Comparison of ENCODE assay signal across 9 cellular contexts in genomic region chr5:173614591-173614990, GRCh38. TPM values are rescaled to one million over a fixed set of nuclear protein-coding genes. Genes with fewer than 3 reads are reported as not detected.
DNase-seq lines count a peak whose midpoint lies in the region; ATAC-seq, FAIRE-seq and TF ChIP-seq lines count a peak whose summit lies in the region.
"Had no signal": no experiment of that assay in that cellular context is flagged by ENCODE, and none has a peak within 500 bp of the region (broad histone marks: within the 10 kb centered on the region; RNA-seq: fewer than 3 reads in every experiment).

No MANE protein-coding gene starts in this region.

- no peaks in the 10 kb centered on the region for H3K9me3 Mint-ChIP-seq in activated T-helper 17 cell treated with anti-CD3 and anti-CD28 coated beads, Interleukin-2, amount 50 U/mL, for 72 hours

- no peak overlapping the region for H3K9ac ChIP-seq in keratinocyte (ENCODE audit: control insufficient read depth, extremely low read depth, insufficient read depth, low read length)

- peaks cover 10% of the 10 kb centered on the region for H4K20me1 ChIP-seq in keratinocyte (ENCODE audit: control insufficient read depth, extremely low read depth, insufficient read depth, low read length)

- 74 to 86% methylated on average over 7 of the region's 7 CpGs for WGBS in heart right ventricle, 2 donors

- peaks cover 6% of the 10 kb centered on the region for H3K9me1 ChIP-seq in keratinocyte (ENCODE audit: control insufficient read depth, extremely low read depth, insufficient read depth, low read length)

- intact Hi-C loops in heart right ventricle (cut with DNase I), result loop anchor here in 3 of 10 donors (10.0 kb wide), 2 partner anchors 270 to 700 kb away; partner anchors contain the start of gene CPEB4 (in 1 of the 3)
- intact Hi-C loops in left ventricle myocardium superior (cut with micrococcal nuclease), result loop anchor here (10.0 kb wide), 1 partner anchor 700 kb away; no protein-coding TSS in a partner anchor

- peaks cover 0 to 59% (median 49%) of the 10 kb centered on the region in 9 donors for H3K4me1 ChIP-seq in heart right ventricle
- peaks cover 19% of the 10 kb centered on the region for H3K4me1 ChIP-seq in keratinocyte (ENCODE audit: control insufficient read depth, extremely low read depth, insufficient read depth, low read length)
- peaks cover 9 to 31% of the 10 kb centered on the region in 2 donors for H3K4me1 ChIP-seq in thoracic aorta (ENCODE audit: control insufficient read depth in 1 of 2, low read depth in 2 of 2)

- H3K27me3 ChIP-seq in heart right ventricle, result no peaks in the 10 kb centered on the region
- H3K27me3 ChIP-seq in keratinocyte (ENCODE audit: control insufficient read depth, extremely low read depth, insufficient read depth, low read length), result no peaks in the 10 kb centered on the region
- no peaks in the 10 kb centered on the region for H3K27me3 ChIP-seq in thoracic aorta (replicated peaks; ENCODE audit: insufficient read depth)

- dilution Hi-C loops in keratinocyte (cut with MboI; ENCODE audit: extremely low pct_ligation_motif_present, low sequenced_read_pairs), result no loop called here

- FAIRE-seq in keratinocyte (lab: Jason Lieb, UNC), result no peak

- peaks cover 58% of the 10 kb centered on the region for H3K36me3 Mint-ChIP-seq in activated T-helper 17 cell treated with anti-CD3 and anti-CD28 coated beads, Interleukin-2, amount 50 U/mL, for 72 hours (ENCODE audit: low read depth)

- H3K79me2 ChIP-seq in keratinocyte (ENCODE audit: control insufficient read depth, insufficient read depth, low read length), result peaks cover 65% of the 10 kb centered on the region

- H3K9me3 ChIP-seq in heart right ventricle (no peaks in the 10 kb centered on the region), keratinocyte (ENCODE audit: control insufficient read depth, low read depth, low read length) (no peaks in the 10 kb centered on the region), thoracic aorta (no peaks in the 10 kb centered on the region)

- H3K27ac ChIP-seq in heart right ventricle (no peak overlapping the region), keratinocyte (ENCODE audit: control insufficient read depth, insufficient read depth, low read length) (no peak overlapping the region), thoracic aorta (no peak overlapping the region)

- H3K36me3 ChIP-seq in heart right ventricle, result peaks cover 0 to 44% (median 12%) of the 10 kb centered on the region in 9 donors
- H3K36me3 ChIP-seq in keratinocyte (ENCODE audit: control insufficient read depth in 2 of 2, extremely low read depth in 1 of 2, insufficient read depth in 2 of 2, low read length in 2 of 2), result peaks cover 6 to 38% of the 10 kb centered on the region in 2 experiments
- H3K36me3 ChIP-seq in thoracic aorta, result peaks cover 3% of the 10 kb centered on the region

- H3K4me2 ChIP-seq in keratinocyte (ENCODE audit: control insufficient read depth, extremely low read depth, insufficient read depth, low read depth, low read length), result peak overlapping the region; percentile 87

- H3K27ac Mint-ChIP-seq in activated T-helper 17 cell treated with anti-CD3 and anti-CD28 coated beads, Interleukin-2, amount 50 U/mL, for 72 hours, result no peak overlapping the region

- H3K4me3 ChIP-seq in heart right ventricle (peak overlapping the region in 7 of 10 donors; percentile 62 to 99 (median 96)), keratinocyte (ENCODE audit: control insufficient read depth in 2 of 3, extremely low read depth in 1 of 3, insufficient read depth in 2 of 3, low read depth in 1 of 3, low read length in 3 of 3) (peak overlapping the region in 2 of 3 experiments; percentile 53 to 64), thoracic aorta (peak overlapping the region; percentile 96)

- TF ChIP-seq CTCF in heart right ventricle (IDR thresholded peaks at IDR 0.05), result no peak
- TF ChIP-seq CTCF in keratinocyte (optimal IDR thresholded peaks at IDR 0.05 in 1 of 3, IDR thresholded peaks at IDR 0.05 in 1 of 3, conservative IDR thresholded peaks at IDR 0.05 in 1 of 3; ENCODE audit: extremely low read depth in 1 of 3, insufficient read depth in 2 of 3, low read length in 3 of 3), result no peak
- no peak for TF ChIP-seq CTCF in thoracic aorta (IDR thresholded peaks at IDR 0.05)

- no peak for TF ChIP-seq POLR2A in GM18505 (IDR thresholded peaks at IDR 0.05; ENCODE audit: borderline replicate concordance, extremely low read depth, insufficient read depth, insufficient read length)

- H2AFZ ChIP-seq in keratinocyte (ENCODE audit: control insufficient read depth, low read length), result no peak overlapping the region

- H3K4me3 Mint-ChIP-seq in activated T-helper 17 cell treated with anti-CD3 and anti-CD28 coated beads, Interleukin-2, amount 50 U/mL, for 72 hours, result peak overlapping the region; percentile 88

- H3K27me3 Mint-ChIP-seq in activated T-helper 17 cell treated with anti-CD3 and anti-CD28 coated beads, Interleukin-2, amount 50 U/mL, for 72 hours, result no peaks in the 10 kb centered on the region

- no peak for ATAC-seq in heart right ventricle
- ATAC-seq in left ventricle myocardium superior, result no peak
- ATAC-seq in activated T-helper 17 cell treated with anti-CD3 and anti-CD28 coated beads, Interleukin-2, amount 50 U/mL, for 72 hours (replicated peaks), result no peak
- no peak for ATAC-seq in thoracic aorta (ENCODE audit: insufficient number of reproducible peaks, low FRiP score, low read depth)
- no peak for ATAC-seq in GM18505 (IDR thresholded peaks at IDR 0.05; ENCODE audit: unreplicated experiment)
- ATAC-seq in HG03442 (IDR thresholded peaks at IDR 0.05; ENCODE audit: unreplicated experiment), result no peak

- H3K4me1 Mint-ChIP-seq in activated T-helper 17 cell treated with anti-CD3 and anti-CD28 coated beads, Interleukin-2, amount 50 U/mL, for 72 hours, result peaks cover 12% of the 10 kb centered on the region

- DNase-seq in heart right ventricle (no peak), left ventricle myocardium superior (no peak), keratinocyte (ENCODE audit: low read depth, low spot score) (no peak), thoracic aorta (ENCODE audit: low spot score) (no peak), hepatic stellate cell (ENCODE audit: low spot score) (no peak)
- DNase-seq: aorta had no signal

RNA-seq across cellular contexts. Expression of gene BOD1, which starts 1.9 kb away (rescaled TPM):
- total RNA-seq in heart right ventricle, result 10 to 100 TPM; 37.6 to 54.3 (median 46.3) TPM
- polyA plus RNA-seq in heart right ventricle, result 10 to 100 TPM; 20.2 to 36.7 TPM
- total RNA-seq in left ventricle myocardium superior, result 49.8 TPM
- 10 to 100 TPM; 23.1 to 24.9 TPM for total RNA-seq in activated T-helper 17 cell treated with anti-CD3 and anti-CD28 coated beads, Interleukin-2, amount 50 U/mL, for 72 hours
- polyA plus RNA-seq in keratinocyte, result 37.5 to 46.8 TPM (median 37.5 TPM) in 3 replicates
- polyA plus RNA-seq in keratinocyte (2011; ENCODE audit: low read depth), result 69.0 TPM
- 36.4 and 47.5 TPM in 2 replicates for polyA plus RNA-seq in keratinocyte (2011; cell fraction: cytosol; rRNA removed)
- 32.3 and 41.5 TPM in 2 replicates for polyA plus RNA-seq in keratinocyte (2011; cell fraction: nucleus; rRNA removed)
- polyA plus RNA-seq in keratinocyte (2012; ENCODE audit: low replicate concordance), result 35.8 and 53.4 TPM in 2 replicates
- 1.7 to 31.9 TPM (median 30.5 TPM) in 3 replicates for polyA minus RNA-seq in keratinocyte
- 26.1 TPM for polyA minus RNA-seq in keratinocyte (2011; cell fraction: cytosol; rRNA and poly(A)+ RNA removed)
- polyA minus RNA-seq in keratinocyte (2011; cell fraction: nucleus; rRNA and poly(A)+ RNA removed), result 3.7 and 8.3 TPM in 2 replicates
- 10 to 100 TPM; 30.2 to 44.7 TPM for total RNA-seq in thoracic aorta
